Comparison of ENCODE assay signal across 10 cellular contexts in the genomic region with DNA sequence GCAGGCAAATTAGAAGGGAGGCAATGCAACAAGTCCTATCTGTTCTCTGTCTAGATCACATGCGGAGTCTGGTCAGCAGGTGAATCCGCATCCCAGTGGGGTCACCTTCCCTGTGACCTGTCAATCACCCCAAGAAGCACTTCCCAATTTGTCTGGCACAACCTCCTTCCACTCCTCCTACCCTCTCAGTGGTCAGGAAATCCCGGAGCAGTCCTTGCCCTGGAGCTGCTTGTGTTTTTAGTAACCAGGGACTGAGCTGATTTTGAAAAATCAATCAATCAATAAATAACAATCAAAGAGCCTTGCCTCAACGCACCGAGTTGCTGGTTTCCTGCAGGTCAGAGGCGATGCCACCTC. TPM values are rescaled to one million over a fixed set of nuclear protein-coding genes. Genes with fewer than 3 reads are reported as not detected.
DNase-seq lines count a peak whose midpoint lies in the region; ATAC-seq and TF ChIP-seq lines count a peak whose summit lies in the region.
"Had no signal": no experiment of that assay in that cellular context is flagged by ENCODE, and none has a peak within 500 bp of the region (broad histone marks: within the 10 kb centered on the region; RNA-seq: fewer than 3 reads in every experiment).

No MANE protein-coding gene starts in this region.

- H3K27me3 ChIP-seq in HUES48 (ENCODE audit: control insufficient read depth, insufficient read depth, low read length) (no peaks in the 10 kb centered on the region), kidney epithelial cell (ENCODE audit: control insufficient read depth, insufficient read depth, low read length) (no peaks in the 10 kb centered on the region), stomach smooth muscle (ENCODE audit: control insufficient read depth in 1 of 2, insufficient read depth in 2 of 2, low read length in 2 of 2) (peaks cover 10 to 21% of the 10 kb centered on the region in 2 donors)

- no peaks in the 10 kb centered on the region for H3K9me3 ChIP-seq in HUES48 (ENCODE audit: control insufficient read depth, insufficient read depth, low read length)
- no peaks in the 10 kb centered on the region for H3K9me3 ChIP-seq in stomach smooth muscle (ENCODE audit: control insufficient read depth in 2 of 2, low read length in 2 of 2)

- DNase-seq in cortex of kidney (lab: John Stamatoyannopoulos, UW): peak; percentile 10
- no peak for DNase-seq in kidney epithelial cell (ENCODE audit: low read depth)
- no peak for DNase-seq in stimulated activated CD4-positive, alpha-beta T cell treated with anti-CD3 and anti-CD28 coated beads, Interleukin-15, amount 100 ng/mL, for 24 hours
- DNase-seq: activated naive CD8-positive, alpha-beta T cell treated with anti-CD3 and anti-CD28 coated beads for 36 hours; occipital lobe had no signal

- H3K9ac ChIP-seq in HUES48 (ENCODE audit: low read depth, low read length): peak overlapping the region; percentile 62
- peak overlapping the region in 1 of 2 donors; percentile 42 for H3K9ac ChIP-seq in stomach smooth muscle (ENCODE audit: low read length in 2 of 2)

- H3K4me3 ChIP-seq in HUES48 (ENCODE audit: low read depth, low read length) (peak overlapping the region; percentile 95), kidney epithelial cell (ENCODE audit: low read depth, low read length) (peak overlapping the region; percentile 62), stomach smooth muscle (ENCODE audit: low read length in 2 of 2) (peak overlapping the region; percentile 62 to 70)

- no peaks in the 10 kb centered on the region for H3K36me3 ChIP-seq in HUES48 (ENCODE audit: control insufficient read depth, insufficient read depth, low read length)
- H3K36me3 ChIP-seq in kidney epithelial cell (ENCODE audit: control insufficient read depth, insufficient read depth, low read length): no peaks in the 10 kb centered on the region
- no peaks in the 10 kb centered on the region for H3K36me3 ChIP-seq in stomach smooth muscle (ENCODE audit: control insufficient read depth in 2 of 2, insufficient read depth in 2 of 2, low read length in 2 of 2)

- H3K27ac ChIP-seq in HUES48 (ENCODE audit: low read depth, low read length) (peak overlapping the region; percentile 42), stomach smooth muscle (ENCODE audit: low read length) (no peak overlapping the region)

- peaks cover 37% of the 10 kb centered on the region for H3K4me1 ChIP-seq in HUES48 (ENCODE audit: control insufficient read depth, insufficient read depth, low read length)
- H3K4me1 ChIP-seq in stomach smooth muscle (ENCODE audit: control insufficient read depth, insufficient read depth, low read length): no peaks in the 10 kb centered on the region

- ATAC-seq in HG03342 (IDR thresholded peaks at IDR 0.05; ENCODE audit: unreplicated experiment) (no peak), GM21619 (IDR thresholded peaks at IDR 0.05; ENCODE audit: unreplicated experiment) (no peak), GM18909 (IDR thresholded peaks at IDR 0.05; ENCODE audit: poor library complexity, unreplicated experiment) (no peak)

- TF ChIP-seq CTCF in kidney epithelial cell (IDR thresholded peaks at IDR 0.05; ENCODE audit: insufficient read depth, low read length, poor library complexity, severe bottlenecking): no peak

RNA-seq across cellular contexts. Expression of a gene that starts 0.6 kb away (rescaled TPM):
- 5.5 and 9.2 TPM in 2 replicates for total RNA-seq in kidney epithelial cell
- total RNA-seq: activated naive CD8-positive, alpha-beta T cell treated with anti-CD3 and anti-CD28 coated beads for 36 hours had no signal
